Comparison of ENCODE assay signal across 8 cellular contexts in the genomic region with DNA sequence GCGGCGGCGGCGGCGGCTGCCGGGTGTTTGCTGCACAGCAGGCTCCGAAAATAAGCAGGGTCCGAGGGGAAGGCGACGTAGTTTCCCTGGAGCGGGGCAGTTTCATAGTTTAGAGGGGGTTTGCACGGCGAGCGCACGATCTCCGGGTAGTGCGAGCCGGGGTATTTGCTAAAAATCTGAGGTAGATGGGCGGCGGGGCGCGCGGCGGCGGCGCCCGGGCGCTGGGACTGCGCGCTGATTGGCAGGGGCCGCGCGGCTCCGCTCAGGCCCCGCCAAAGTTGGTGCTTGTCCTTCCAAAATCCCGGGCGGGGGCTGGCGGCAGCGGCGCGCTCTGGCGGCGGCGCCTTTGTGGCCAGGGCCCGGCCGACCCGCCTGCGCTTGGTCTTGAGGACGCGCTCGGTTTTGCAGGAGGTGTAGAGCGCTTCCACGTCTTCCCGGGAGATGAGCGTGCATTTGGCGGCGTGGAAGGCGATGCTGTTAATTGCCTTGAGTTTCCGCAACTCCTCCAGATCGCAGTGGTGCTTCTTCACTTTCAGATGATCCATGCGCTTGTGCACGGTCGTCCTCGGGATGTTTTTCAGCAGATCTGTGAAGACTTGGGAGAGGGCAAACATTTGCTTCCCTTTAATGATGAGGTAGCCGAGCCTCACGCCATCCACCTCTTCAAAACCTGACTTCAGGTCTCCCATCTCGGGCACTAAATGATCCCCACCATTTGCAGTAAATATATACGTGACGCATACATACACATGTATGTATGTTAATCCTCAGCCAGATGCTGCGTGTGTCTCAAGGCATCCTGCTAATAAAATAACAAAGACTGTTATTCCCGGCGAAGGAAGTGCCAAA. TPM values are rescaled to one million over a fixed set of nuclear protein-coding genes. Genes with fewer than 3 reads are reported as not detected.
A peak's percentile ranks its signal among the peaks of the same experiment; 100 is the strongest.
DNase-seq lines count a peak whose midpoint lies in the region; ATAC-seq and TF ChIP-seq lines count a peak whose summit lies in the region.

No MANE protein-coding gene starts in this region.

- no peak for TF ChIP-seq CTCF in HFF-Myc (IDR thresholded peaks at IDR 0.05; ENCODE audit: low read depth, low read length, missing control alignments)
- TF ChIP-seq CTCF in prostate gland (IDR thresholded peaks at IDR 0.05) = peak in 1 of 4 experiments; percentile 8

- no peaks in the 10 kb centered on the region for H3K9me3 ChIP-seq in adipocyte (ENCODE audit: control insufficient read depth, low read length)
- H3K9me3 ChIP-seq in right cardiac atrium (ENCODE audit: control insufficient read depth, low read length) = no peaks in the 10 kb centered on the region
- H3K9me3 ChIP-seq in prostate gland = no peaks in the 10 kb centered on the region

- H3K27me3 ChIP-seq in adipocyte (replicated peaks; ENCODE audit: control insufficient read depth, insufficient read depth, low read length) (no peaks in the 10 kb centered on the region), right cardiac atrium (ENCODE audit: control insufficient read depth, insufficient read depth) (no peaks in the 10 kb centered on the region), prostate gland (replicated peaks; ENCODE audit: insufficient read depth) (no peaks in the 10 kb centered on the region)

- TF ChIP-seq POLR2A in prostate gland (IDR thresholded peaks at IDR 0.05) = peak; percentile 9

- H3K4me3 ChIP-seq in HFF-Myc (replicated peaks; ENCODE audit: low read depth, low read length) (peak overlapping the region; percentile 68), adipocyte (ENCODE audit: low read length) (peak overlapping the region; percentile 82), right cardiac atrium (ENCODE audit: low read length) (peak overlapping the region; percentile 89), prostate gland (peak overlapping the region; percentile 45 to 52)

- peak overlapping the region; percentile 84 for H3K27ac ChIP-seq in right cardiac atrium (ENCODE audit: low read length)
- H3K27ac ChIP-seq in prostate gland = peak overlapping the region; percentile 80 to 81

- peak overlapping the region; percentile 85 for H3K9ac ChIP-seq in adipocyte (ENCODE audit: low read length)

- H3K4me1 ChIP-seq in adipocyte (ENCODE audit: control insufficient read depth, insufficient read depth, low read length) (peaks cover 25% of the 10 kb centered on the region), right cardiac atrium (ENCODE audit: control insufficient read depth, insufficient read depth, low read length) (peaks cover 2% of the 10 kb centered on the region), prostate gland (replicated peaks) (no peaks in the 10 kb centered on the region)

- WGBS in right cardiac atrium = under 1% methylated on average over 72 of the region's 72 CpGs
- under 1% methylated on average over 51 of the region's 72 CpGs for WGBS in prostate gland

- intact Hi-C loops in right cardiac atrium (cut with DNase I) = no loop called here
- intact Hi-C loops in prostate gland (cut with DNase I) = no loop called here

- no peaks in the 10 kb centered on the region for H3K36me3 ChIP-seq in adipocyte (ENCODE audit: control insufficient read depth, insufficient read depth, low read length, severe bottlenecking)
- H3K36me3 ChIP-seq in prostate gland = no peaks in the 10 kb centered on the region

- peak; percentile 52 for DNase-seq in stimulated activated CD4-positive, alpha-beta T cell treated with anti-CD3 and anti-CD28 coated beads, Interleukin-15, amount 100 ng/mL, for 24 hours
- no peak for DNase-seq in stimulated activated CD4-positive, alpha-beta T cell treated with anti-CD3 and anti-CD28 coated beads, Interleukin-4, amount 100 ng/mL, for 4 hours
- no peak for DNase-seq in HFF-Myc (ENCODE audit: extremely low read depth, low read depth)
- peak; percentile 72 for DNase-seq in NCI-H146 (lab: John Stamatoyannopoulos, UW)
- DNase-seq in adipocyte (ENCODE audit: low read depth) = peak; percentile 83
- DNase-seq in right cardiac atrium = peak; percentile 77 to 90 (median 88)
- DNase-seq in prostate gland (ENCODE audit: low spot score) = peak; percentile 62
- no peak for DNase-seq in HPDE6-E6E7 (ENCODE audit: extremely low spot score)

- ATAC-seq in right cardiac atrium = peak; percentile 79 to 84

RNA-seq across cellular contexts. Expression of gene SKIDA1, which starts 8.1 kb away (rescaled TPM):
- total RNA-seq in right cardiac atrium (1 to 10 TPM; 2.1 to 6.3 (median 4.6) TPM), prostate gland (1 to 10 TPM; 1.5 to 4.3 TPM)
- polyA plus RNA-seq in right cardiac atrium = 0.88 TPM

RNA-seq across cellular contexts. Expression of gene MLLT10, which starts 16.7 kb away (rescaled TPM):
- total RNA-seq in right cardiac atrium (10 to 100 TPM; 26.6 to 36.1 (median 29.8) TPM), prostate gland (10 to 100 TPM; 31.2 to 68.3 TPM)
- 14.1 TPM for polyA plus RNA-seq in right cardiac atrium

Comparison
In these comparisons a context has a peak if more than half of its experiments do, and no peak if none do; other contexts are left out.
1. DNase-seq: peak in stimulated activated CD4-positive, alpha-beta T cell treated with anti-CD3 and anti-CD28 coated beads, Interleukin-15, amount 100 ng/mL, for 24 hours (single experiment), NCI-H146 (single experiment), adipocyte (single experiment), right cardiac atrium (3 of 3) and prostate gland (single experiment); none in stimulated activated CD4-positive, alpha-beta T cell treated with anti-CD3 and anti-CD28 coated beads, Interleukin-4, amount 100 ng/mL, for 4 hours (0 of 2), HFF-Myc (single experiment) and HPDE6-E6E7 (single experiment).
2. Peak in every context shown above with its lines, with median percentiles within 50 percentile points of each other: H3K4me3 ChIP-seq.